In genomic region chr11:9092085-9092484, GRCh38 we compare ENCODE assay signal across 13 cellular contexts. TPM values are rescaled to one million over a fixed set of nuclear protein-coding genes. Genes with fewer than 3 reads are reported as not detected.
DNase-seq lines count a peak whose midpoint lies in the region; ATAC-seq, FAIRE-seq and TF ChIP-seq lines count a peak whose summit lies in the region.
"Had no signal": no experiment of that assay in that cellular context is flagged by ENCODE, and none has a peak within 500 bp of the region (broad histone marks: within the 10 kb centered on the region; RNA-seq: fewer than 3 reads in every experiment).

No MANE protein-coding gene starts in this region.

- peak overlapping the region; percentile 68 for H3K4me3 ChIP-seq in left ventricle myocardium inferior
- H3K4me3 ChIP-seq in breast epithelium, result peak overlapping the region; percentile 47 to 90 (median 64)
- H3K4me3 ChIP-seq in upper lobe of right lung, result peak overlapping the region; percentile 51

- H3K36me3 ChIP-seq in left ventricle myocardium inferior (no peaks in the 10 kb centered on the region), breast epithelium (no peaks in the 10 kb centered on the region), upper lobe of right lung (no peaks in the 10 kb centered on the region)
- H3K36me3 ChIP-seq: tibial nerve had no signal

- TF ChIP-seq POLR2A in breast epithelium (IDR thresholded peaks at IDR 0.05), result no peak
- no peak for TF ChIP-seq POLR2A in GM12892 (IDR thresholded peaks at IDR 0.05; ENCODE audit: low read depth, low read length)

- H3K36me3 Mint-ChIP-seq in naive B cell, result peaks cover 0 to 4% of the 10 kb centered on the region in 2 donors
- H3K36me3 Mint-ChIP-seq: CD4-positive, CD25-positive, alpha-beta regulatory T cell had no signal

- H3K4me1 ChIP-seq in left ventricle myocardium inferior, result peaks cover 10% of the 10 kb centered on the region
- peaks cover 0 to 4% of the 10 kb centered on the region in 2 donors for H3K4me1 ChIP-seq in breast epithelium
- no peaks in the 10 kb centered on the region for H3K4me1 ChIP-seq in upper lobe of right lung

- DNase-seq in left ventricle myocardium inferior, result no peak
- no peak for DNase-seq in left cardiac atrium
- DNase-seq in breast epithelium (ENCODE audit: low spot score in 2 of 2), result no peak
- DNase-seq in naive B cell, result no peak
- no peak for DNase-seq in upper lobe of right lung
- DNase-seq in GM12892 (ENCODE audit: insufficient read length), result no peak
- DNase-seq: activated T-cell treated with anti-CD3 and anti-CD28 coated beads for 4 hours; CD4-positive, CD25-positive, alpha-beta regulatory T cell; hippocampal formation; T-helper 9 cell had no signal

- H3K9me3 ChIP-seq in left ventricle myocardium inferior (replicated peaks), result no peaks in the 10 kb centered on the region
- no peaks in the 10 kb centered on the region for H3K9me3 ChIP-seq in breast epithelium
- no peaks in the 10 kb centered on the region for H3K9me3 ChIP-seq in upper lobe of right lung
- H3K9me3 ChIP-seq: tibial nerve had no signal

- no peak for FAIRE-seq in GM12892 (lab: Jason Lieb, UNC)

- H3K4me1 Mint-ChIP-seq in naive B cell, result peaks cover 0 to 12% (median 5%) of the 10 kb centered on the region in 3 donors

- H3K27me3 Mint-ChIP-seq in naive B cell, result peaks cover 59 to 82% (median 77%) of the 10 kb centered on the region in 3 donors

- no peak for TF ChIP-seq CTCF in left ventricle myocardium inferior (IDR thresholded peaks at IDR 0.05; ENCODE audit: borderline replicate concordance)
- no peak for TF ChIP-seq CTCF in breast epithelium (IDR thresholded peaks at IDR 0.05)
- no peak for TF ChIP-seq CTCF in upper lobe of right lung (IDR thresholded peaks at IDR 0.05)

- no peak overlapping the region for H3K27ac Mint-ChIP-seq in naive B cell
- H3K27ac Mint-ChIP-seq: CD4-positive, CD25-positive, alpha-beta regulatory T cell had no signal

- intact Hi-C loops in left ventricle myocardium inferior (cut with micrococcal nuclease), result no loop called here
- intact Hi-C loops in left cardiac atrium (cut with DNase I), result no loop called here
- intact Hi-C loops in breast epithelium (cut with DNase I; ENCODE audit: low total_unique reads), result no loop called here
- intact Hi-C loops in upper lobe of right lung (cut with DNase I), result no loop called here

- H3K27ac ChIP-seq in left ventricle myocardium inferior (replicated peaks) (no peak overlapping the region), breast epithelium (peak overlapping the region in 1 of 2 donors; percentile 83), upper lobe of right lung (no peak overlapping the region)

- H3K27me3 ChIP-seq in left ventricle myocardium inferior (ENCODE audit: low read depth) (peaks cover 59% of the 10 kb centered on the region), breast epithelium (no peaks in the 10 kb centered on the region), upper lobe of right lung (peaks cover 7% of the 10 kb centered on the region)

- H3K4me3 Mint-ChIP-seq in naive B cell, result peak overlapping the region; percentile 23 to 83 (median 54)

- H3K9me3 Mint-ChIP-seq in naive B cell, result no peaks in the 10 kb centered on the region

- no peak for ATAC-seq in left cardiac atrium
- no peak for ATAC-seq in naive B cell (ENCODE audit: low read depth in 2 of 2)
- no peak for ATAC-seq in upper lobe of right lung
- ATAC-seq in HG03280 (IDR thresholded peaks at IDR 0.05; ENCODE audit: unreplicated experiment), result no peak
- ATAC-seq in HG02798 (IDR thresholded peaks at IDR 0.05; ENCODE audit: poor library complexity, unreplicated experiment), result no peak

RNA-seq across cellular contexts. Expression of gene SCUBE2, which starts 0.7 kb away (rescaled TPM):
- total RNA-seq in left ventricle myocardium inferior, result 1.8 TPM
- 1 to 10 TPM; 2.0 to 4.4 TPM for total RNA-seq in left cardiac atrium
- 100 to 1,000 TPM in 1 of 3 donors, 10 to 100 TPM in 2; 35.7 to 139 (median 78.7) TPM for total RNA-seq in breast epithelium
- not detected for polyA plus RNA-seq in naive B cell (ENCODE audit: low read depth in 6 of 6)
- 9.9 TPM for total RNA-seq in upper lobe of right lung
- 0.47 TPM for polyA plus RNA-seq in GM12892 (2012; ENCODE audit: missing spikeins)
- total RNA-seq: CD4-positive, CD25-positive, alpha-beta regulatory T cell had no signal
- polyA plus RNA-seq: CD4-positive, CD25-positive, alpha-beta regulatory T cell had no signal
